25 cellular contexts compared by ENCODE assay signal in genomic region chr9:91937031-91937430, GRCh38. TPM values are rescaled to one million over a fixed set of nuclear protein-coding genes. Genes with fewer than 3 reads are reported as not detected.
"Had no signal": no experiment of that assay in that cellular context is flagged by ENCODE, and none has a peak within 500 bp of the region (broad histone marks: within the 10 kb centered on the region; RNA-seq: fewer than 3 reads in every experiment).

No MANE protein-coding gene starts in this region.

- H3K4me3 ChIP-seq: coronary artery, left lung, mucosa of descending colon, testis, upper lobe of right lung had no signal

- H3K27me3 ChIP-seq: brain microvascular endothelial cell, testis, upper lobe of right lung had no signal

- H3K4me1 ChIP-seq: left lung, testis, upper lobe of right lung had no signal

- DNase-seq: activated B cell treated with CpG ODN at 0.5 μM for 24 hours; activated CD4-positive, alpha-beta memory T cell treated with anti-CD3 and anti-CD28 coated beads, Interleukin-2, amount 10 ng/mL, durations not matched to agents 7 days and 5 days; activated CD4-positive, alpha-beta T cell treated with anti-CD3 and anti-CD28 coated beads for 48 hours; activated naive CD4-positive, alpha-beta T cell treated with Interleukin-2 at 50 U/mL for 16 hours; activated naive CD8-positive, alpha-beta T cell treated with anti-CD3 and anti-CD28 coated beads, Interleukin-2, amount 10 ng/mL, durations not matched to agents 7 days and 5 days; activated T-cell treated with anti-CD3 and anti-CD28 coated beads, Interleukin-2, amount 50 U/mL, for 24 hours; anterior cingulate cortex; brain microvascular endothelial cell; central memory CD4-positive, alpha-beta T cell; effector CD4-positive, alpha-beta T cell; foreskin melanocyte; left lung; mucosa of descending colon; naive thymus-derived CD8-positive, alpha-beta T cell; posterior cingulate gyrus; stimulated activated CD4-positive, alpha-beta T cell treated with anti-CD3 and anti-CD28 coated beads, Interleukin-2, amount 100 ng/mL, for 48 hours; stimulated activated naive CD8-positive, alpha-beta T cell treated with anti-CD3 and anti-CD28 coated beads, Interleukin-15, amount 100 ng/mL, for 72 hours; T-helper 1 cell; T-helper 9 cell; testis; upper lobe of right lung had no signal

- H3K36me3 ChIP-seq: brain microvascular endothelial cell, left lung, neutrophil, upper lobe of right lung had no signal

- H3K9me3 ChIP-seq: mucosa of descending colon, neutrophil, testis, upper lobe of right lung had no signal

- H3K27ac ChIP-seq: brain microvascular endothelial cell, coronary artery, neutrophil, testis, upper lobe of right lung had no signal

RNA-seq across cellular contexts. Expression of gene ROR2, which starts 13.0 kb away (rescaled TPM):
- total RNA-seq: activated B cell treated with CpG ODN at 0.5 μM for 24 hours; activated T-helper 2 cell treated with anti-CD3 and anti-CD28 coated beads, Interferon-gamma antibody, Interleukin-2, Interleukin-4, amounts not matched to agents 10 μg/mL and 5 μg/mL and 100 μg/mL, durations not matched to agents 14 hours and 24 hours and 36 hours; endothelial cell of umbilical vein; naive thymus-derived CD8-positive, alpha-beta T cell had no signal
- polyA plus RNA-seq: endothelial cell of umbilical vein; naive thymus-derived CD8-positive, alpha-beta T cell had no signal
